Comparison of ENCODE assay signal across 10 cellular contexts in genomic region chr5:2739360-2740050, GRCh38. TPM values are rescaled to one million over a fixed set of nuclear protein-coding genes. Genes with fewer than 3 reads are reported as not detected.
DNase-seq lines count a peak whose midpoint lies in the region; ATAC-seq and TF ChIP-seq lines count a peak whose summit lies in the region.
"Had no signal": no experiment of that assay in that cellular context is flagged by ENCODE, and none has a peak within 500 bp of the region (broad histone marks: within the 10 kb centered on the region; RNA-seq: fewer than 3 reads in every experiment).

No MANE protein-coding gene starts in this region.

- H3K4me2 ChIP-seq in skeletal muscle satellite cell (ENCODE audit: low read length), result peak overlapping the region; percentile 49

- H3K9me3 Mint-ChIP-seq in brain (peaks cover 0 to 12% (median 4%) of the 10 kb centered on the region in 5 experiments), Calu3 (ENCODE audit: low read depth, unreplicated experiment) (peaks cover 3% of the 10 kb centered on the region)
- H3K9me3 Mint-ChIP-seq: central memory CD8-positive, alpha-beta T cell had no signal

- H3K27me3 Mint-ChIP-seq in brain (peaks cover 95% of the 10 kb centered on the region), Calu3 (ENCODE audit: unreplicated experiment) (no peaks in the 10 kb centered on the region)

- peak overlapping the region; percentile 15; the same call in 1 of the 2 replicates for H3K4me3 ChIP-seq in GM08714 (ENCODE audit: low read length)
- H3K4me3 ChIP-seq in iPS-15b (ENCODE audit: low read depth, low read length), result peak overlapping the region; percentile 39
- peak overlapping the region; percentile 19 for H3K4me3 ChIP-seq in skeletal muscle satellite cell (ENCODE audit: low read length)

- H3K36me3 ChIP-seq in iPS-15b (ENCODE audit: control insufficient read depth, insufficient read depth, low read length) (no peaks in the 10 kb centered on the region), skeletal muscle satellite cell (ENCODE audit: insufficient read depth, low read length) (no peaks in the 10 kb centered on the region)

- H3K27me3 ChIP-seq in iPS-15b (ENCODE audit: control insufficient read depth, insufficient read depth, low read length), result peaks cover 70% of the 10 kb centered on the region
- peaks cover 35% of the 10 kb centered on the region for H3K27me3 ChIP-seq in skeletal muscle satellite cell (ENCODE audit: control insufficient read depth, insufficient read depth, low read length)

- H3K9ac ChIP-seq in iPS-15b (ENCODE audit: low read depth, low read length) (no peak overlapping the region), skeletal muscle satellite cell (ENCODE audit: low read depth, low read length) (no peak overlapping the region)

- H3K4me3 Mint-ChIP-seq in brain, result peak overlapping the region in 4 of 5 experiments; percentile 68 to 80 (median 76)
- H3K4me3 Mint-ChIP-seq in Calu3 (ENCODE audit: low read depth, unreplicated experiment), result no peak overlapping the region
- H3K4me3 Mint-ChIP-seq: central memory CD8-positive, alpha-beta T cell had no signal

- CTCF ChIA-PET in Calu3 (lab: Charles Lee), result no interaction called here

- peaks cover 4% of the 10 kb centered on the region for H3K36me3 Mint-ChIP-seq in brain
- peaks cover 4% of the 10 kb centered on the region for H3K36me3 Mint-ChIP-seq in Calu3 (ENCODE audit: insufficient read depth, unreplicated experiment)

- H3K4me1 Mint-ChIP-seq in brain (peaks cover 23% of the 10 kb centered on the region), Calu3 (ENCODE audit: low read depth, unreplicated experiment) (no peaks in the 10 kb centered on the region)
- H3K4me1 Mint-ChIP-seq: central memory CD8-positive, alpha-beta T cell had no signal

- ATAC-seq in HG03039 (IDR thresholded peaks at IDR 0.05; ENCODE audit: unreplicated experiment), result no peak

- no peaks in the 10 kb centered on the region for H3K9me3 ChIP-seq in iPS-15b (ENCODE audit: control insufficient read depth, insufficient read depth, low read length)
- no peaks in the 10 kb centered on the region for H3K9me3 ChIP-seq in skeletal muscle satellite cell (replicated peaks; ENCODE audit: low read length)

- peaks cover 6% of the 10 kb centered on the region for H3K4me1 ChIP-seq in iPS-15b (ENCODE audit: control insufficient read depth, insufficient read depth, low read length)
- no peaks in the 10 kb centered on the region for H3K4me1 ChIP-seq in skeletal muscle satellite cell (ENCODE audit: control insufficient read depth, insufficient read depth, low read length)

- no TSS peak for BruUV-seq in Calu3 (replicated peaks; lab: Mats Ljungman, UMichigan)

- TF ChIP-seq CTCF in brain (conservative IDR thresholded peaks at IDR 0.05) (no peak), Calu3 (IDR thresholded peaks at IDR 0.05; ENCODE audit: unreplicated experiment) (no peak)

- no peak overlapping the region for H3K27ac Mint-ChIP-seq in brain
- no peak overlapping the region for H3K27ac Mint-ChIP-seq in Calu3 (ENCODE audit: unreplicated experiment)

- intact Hi-C loops in Calu3 (cut with micrococcal nuclease; ENCODE audit: unreplicated experiment), result no loop called here

- no peak for DNase-seq in Calu3
- DNase-seq in activated CD4-positive, alpha-beta T cell treated with anti-CD3 and anti-CD28 coated beads for 48 hours, result no peak
- no peak for DNase-seq in activated CD8-positive, alpha-beta memory T cell treated with anti-CD3 and anti-CD28 coated beads, Interleukin-2, amount 50 U/mL, for 48 hours
- DNase-seq: NCI-H1105 had no signal

RNA-seq across cellular contexts. Expression of gene IRX2, which starts 12.0 kb away (rescaled TPM):
- polyA plus RNA-seq in brain (ENCODE audit: insufficient read depth, low read depth, low replicate concordance), result 10.3 TPM
- total RNA-seq in skeletal muscle satellite cell (2012; rRNA removed), result 0.25 TPM in 1 of 2 replicates, not detected in the other
- not detected in 2 replicates for total RNA-seq in Calu3 (2022)
